In genomic region chr11:3879967-3880542, GRCh38 we compare ENCODE assay signal across 8 cellular contexts.
A peak's percentile ranks its signal among the peaks of the same experiment; 100 is the strongest.
DNase-seq lines count a peak whose midpoint lies in the region; ATAC-seq and TF ChIP-seq lines count a peak whose summit lies in the region.

No MANE protein-coding gene starts in this region.

- DNase-seq in kidney glomerular epithelial cell (lab: John Stamatoyannopoulos, UW), result peak; percentile 38
- no peak for DNase-seq in OCI-M2 (lab: John Stamatoyannopoulos, UW; ENCODE audit: unreplicated experiment)
- DNase-seq in epidermal melanocyte (ENCODE audit: insufficient read length, low spot score), result no peak
- no peak for DNase-seq in DMS153 (lab: John Stamatoyannopoulos, UW)

- H3K79me2 ChIP-seq in KMS-11 (ENCODE audit: insufficient read depth, low read depth), result peaks cover 28% of the 10 kb centered on the region

- H3K9me3 ChIP-seq in BLaER1 treated with 17β-estradiol and CSF1 and Interleukin-3, amounts not matched to agents 10 nM and 100 nM (replicated peaks in 1 of 11), result peaks cover 0 to 5% (median under 1%) of the 10 kb centered on the region in 11 experiments; a peak in 1 of 22 replicates

- ATAC-seq in GM19438 (IDR thresholded peaks at IDR 0.05; ENCODE audit: low read depth, unreplicated experiment) (peak; percentile 63), GM21717 (IDR thresholded peaks at IDR 0.05; ENCODE audit: unreplicated experiment) (no peak)

- H3K4me1 ChIP-seq in BLaER1 treated with 17β-estradiol and CSF1 and Interleukin-3, amounts not matched to agents 10 nM and 100 nM, result peaks cover 39 to 100% (median 83%) of the 10 kb centered on the region in 10 experiments
- peaks cover 64% of the 10 kb centered on the region for H3K4me1 ChIP-seq in KMS-11 (ENCODE audit: low read depth, poor library complexity, severe bottlenecking)

- no peak overlapping the region for H2AFZ ChIP-seq in KMS-11 (ENCODE audit: low read depth)

- H3K9ac ChIP-seq in BLaER1 treated with 17β-estradiol and CSF1 and Interleukin-3, amounts not matched to agents 10 nM and 100 nM, result peak overlapping the region in 6 of 11 experiments; percentile 6 to 51 (median 45); a peak in 6 of 22 replicates
- no peak overlapping the region for H3K9ac ChIP-seq in KMS-11

- no peaks in the 10 kb centered on the region for H3K27me3 ChIP-seq in BLaER1 treated with 17β-estradiol and CSF1 and Interleukin-3, amounts not matched to agents 10 nM and 100 nM
- no peaks in the 10 kb centered on the region for H3K27me3 ChIP-seq in KMS-11 (ENCODE audit: insufficient read depth, low read depth)

- H3K4me3 ChIP-seq in BLaER1 treated with 17β-estradiol and CSF1 and Interleukin-3, amounts not matched to agents 10 nM and 100 nM, result peak overlapping the region in 3 of 10 experiments; percentile 8 to 43 (median 31); a peak in 3 of 20 replicates
- H3K4me3 ChIP-seq in KMS-11 (IDR thresholded peaks at IDR 0.05; ENCODE audit: insufficient read depth, low read depth, low read length), result no peak overlapping the region

- peaks cover 0 to 58% (median 6%) of the 10 kb centered on the region in 11 experiments; a peak in 9 of 22 replicates for H4K20me1 ChIP-seq in BLaER1 treated with 17β-estradiol and CSF1 and Interleukin-3, amounts not matched to agents 10 nM and 100 nM
- H4K20me1 ChIP-seq in KMS-11 (ENCODE audit: insufficient read depth), result no peaks in the 10 kb centered on the region; the same call in 1 of the 2 replicates

- H3K36me3 ChIP-seq in BLaER1 treated with 17β-estradiol and CSF1 and Interleukin-3, amounts not matched to agents 10 nM and 100 nM, result peaks cover 0 to 5% (median 0%) of the 10 kb centered on the region in 11 experiments; a peak in 1 of 22 replicates
- H3K36me3 ChIP-seq in KMS-11 (ENCODE audit: insufficient read depth), result no peaks in the 10 kb centered on the region

- TF ChIP-seq CTCF in KMS-11 (conservative IDR thresholded peaks at IDR 0.05; ENCODE audit: low read depth, low read length), result no peak

- peak overlapping the region in 10 of 11 experiments; percentile 25 to 74 (median 64); a peak in 20 of 22 replicates for H3K27ac ChIP-seq in BLaER1 treated with 17β-estradiol and CSF1 and Interleukin-3, amounts not matched to agents 10 nM and 100 nM
- peak overlapping the region; percentile 19; the same call in 1 of the 2 replicates for H3K27ac ChIP-seq in KMS-11

- peak overlapping the region; percentile 75 to 91 (median 82) for H3K4me2 ChIP-seq in BLaER1 treated with 17β-estradiol and CSF1 and Interleukin-3, amounts not matched to agents 10 nM and 100 nM
- H3K4me2 ChIP-seq in KMS-11, result peak overlapping the region; percentile 22; the same call in 1 of the 2 replicates
